ENCODE assay signal across 24 cellular contexts in the genomic region with DNA sequence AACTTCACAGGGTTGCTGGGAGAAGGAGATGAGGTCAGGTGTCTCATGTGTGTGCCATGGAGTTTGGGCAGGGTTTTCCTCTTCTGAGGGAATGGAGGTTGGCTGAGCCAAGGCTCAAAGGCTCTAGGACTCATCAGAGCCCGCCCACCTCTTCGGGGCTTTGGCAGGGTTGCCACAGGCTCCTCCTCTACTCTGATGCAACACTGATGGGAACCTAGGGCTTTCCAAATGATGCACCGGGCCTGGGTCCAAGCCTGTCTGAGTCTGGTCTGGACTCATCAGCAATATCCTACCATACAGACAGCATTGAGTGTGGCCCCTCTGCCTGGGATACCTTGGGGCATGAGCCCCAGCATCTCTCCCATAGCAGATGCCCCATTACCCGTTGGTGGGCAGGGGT. TPM values are rescaled to one million over a fixed set of nuclear protein-coding genes. Genes with fewer than 3 reads are reported as not detected.
DNase-seq lines count a peak whose midpoint lies in the region; ATAC-seq and TF ChIP-seq lines count a peak whose summit lies in the region.
"Had no signal": no experiment of that assay in that cellular context is flagged by ENCODE, and none has a peak within 500 bp of the region (broad histone marks: within the 10 kb centered on the region; RNA-seq: fewer than 3 reads in every experiment).

No MANE protein-coding gene starts in this region.

- no peaks in the 10 kb centered on the region for H3K36me3 ChIP-seq in neuronal stem cell (replicated peaks in 1 of 2; ENCODE audit: control insufficient read depth in 2 of 2, insufficient read depth in 2 of 2, low read length in 2 of 2)
- H3K36me3 ChIP-seq: neutrophil, stomach had no signal

- TF ChIP-seq POLR2A in NB4 (IDR thresholded peaks at IDR 0.05; ENCODE audit: extremely low read depth, insufficient read length): no peak

- H3K4me3 Mint-ChIP-seq in activated CD4-positive, alpha-beta T cell treated with anti-CD3 and anti-CD28 coated beads for 36 hours: no peak overlapping the region
- H3K4me3 Mint-ChIP-seq: activated naive CD4-positive, alpha-beta T cell treated with anti-CD3 and anti-CD28 coated beads, Interleukin-2, amount 10 ng/mL, durations not matched to agents 7 days and 5 days; activated T-cell treated with anti-CD3 and anti-CD28 coated beads, Interleukin-2, amount 50 U/mL, for 72 hours; CD8-positive, alpha-beta memory T cell; central memory CD8-positive, alpha-beta T cell had no signal

- H3K4me1 Mint-ChIP-seq in activated CD4-positive, alpha-beta T cell treated with anti-CD3 and anti-CD28 coated beads for 36 hours: peaks cover 5% of the 10 kb centered on the region
- H3K4me1 Mint-ChIP-seq: activated naive CD4-positive, alpha-beta T cell treated with anti-CD3 and anti-CD28 coated beads, Interleukin-2, amount 10 ng/mL, durations not matched to agents 7 days and 5 days; CD8-positive, alpha-beta memory T cell; central memory CD8-positive, alpha-beta T cell had no signal

- peaks cover 0 to 8% (median 0%) of the 10 kb centered on the region in 3 experiments for H3K27me3 ChIP-seq in neuronal stem cell (ENCODE audit: control insufficient read depth in 3 of 3, insufficient read depth in 3 of 3, low read depth in 1 of 3, low read length in 3 of 3)

- peak overlapping the region; percentile 25 for H3K18ac ChIP-seq in neuronal stem cell (ENCODE audit: low read length)

- WGBS in neuronal stem cell (ENCODE audit: extremely low coverage in 2 of 2, insufficient read length in 2 of 2, insufficient replicate concordance in 1 of 2), 2 donors: no CpG with 5 or more reads among the region's 4 CpGs

- H2AFZ ChIP-seq in neuronal stem cell (ENCODE audit: low read length): no peak overlapping the region

- peaks cover 10% of the 10 kb centered on the region for H3K9me3 Mint-ChIP-seq in activated CD4-positive, alpha-beta T cell treated with anti-CD3 and anti-CD28 coated beads for 36 hours (ENCODE audit: low read depth)
- H3K9me3 Mint-ChIP-seq: central memory CD8-positive, alpha-beta T cell had no signal

- no peak overlapping the region for H3K23ac ChIP-seq in neuronal stem cell (ENCODE audit: low read depth, low read length, poor library complexity)

- no peak overlapping the region for H2AK5ac ChIP-seq in neuronal stem cell (ENCODE audit: low read depth, low read length)

- TF ChIP-seq CTCF in NB4 (IDR thresholded peaks at IDR 0.05; ENCODE audit: low read depth, low read length) (no peak), epithelial cell of esophagus (IDR thresholded peaks at IDR 0.05; ENCODE audit: insufficient read depth, low read depth, low read length, missing control alignments) (no peak)

- POLR2A ChIA-PET in activated CD4-positive, alpha-beta T cell treated with anti-CD3 and anti-CD28 coated beads for 36 hours (lab: Charles Lee): no interaction called here

- H3K79me1 ChIP-seq in neuronal stem cell (ENCODE audit: low read depth, low read length): no peaks in the 10 kb centered on the region

- peak; percentile 36 for DNase-seq in activated CD4-positive, alpha-beta T cell treated with anti-CD3 and anti-CD28 coated beads for 36 hours
- DNase-seq in activated CD4-positive, alpha-beta T cell treated with anti-CD3 and anti-CD28 coated beads, Interleukin-2, amount 50 U/mL, for 4 hours: no peak
- DNase-seq in NB4 (ENCODE audit: low read depth): peak; percentile 22
- peak; percentile 46 for DNase-seq in epithelial cell of esophagus (ENCODE audit: low read depth)
- DNase-seq in neuronal stem cell (ENCODE audit: low spot score): no peak
- no peak for DNase-seq in activated naive CD4-positive, alpha-beta T cell treated with Interleukin-2 at 50 U/mL for 16 hours
- DNase-seq in cerebellar nuclear complex (lab: John Stamatoyannopoulos, UW): no peak
- no peak for DNase-seq in DMS79 treated with DMSO at 0.1 percent for 48 hours (lab: John Stamatoyannopoulos, UW)
- DNase-seq: activated CD4-positive, CD25-positive, alpha-beta regulatory T cell; activated naive CD4-positive, alpha-beta T cell treated with anti-CD3 and anti-CD28 coated beads, Interleukin-2, amount 10 ng/mL, durations not matched to agents 7 days and 5 days; activated T-cell treated with anti-CD3 and anti-CD28 coated beads, Interleukin-2, amount 50 U/mL, for 72 hours; AML-193; anterior cingulate cortex; CD8-positive, alpha-beta memory T cell; DMS53; NCI-H524; RPMI8226; stomach; T-helper 9 cell; trophoblast cell had no signal

- H2BK15ac ChIP-seq in neuronal stem cell (ENCODE audit: low read length): no peak overlapping the region

- intact Hi-C loops in activated CD4-positive, alpha-beta T cell treated with anti-CD3 and anti-CD28 coated beads for 36 hours (cut with DNase I, micrococcal nuclease): no loop called here

- peak; percentile 39 for ATAC-seq in activated CD4-positive, alpha-beta T cell treated with anti-CD3 and anti-CD28 coated beads for 36 hours

- H3K27ac ChIP-seq in neuronal stem cell (replicated peaks; ENCODE audit: low read length): no peak overlapping the region
- H3K27ac ChIP-seq: neutrophil, SK-N-MC, stomach had no signal

- H3K4me3 ChIP-seq in NB4 (ENCODE audit: low read depth, low read length): no peak overlapping the region
- H3K4me3 ChIP-seq in epithelial cell of esophagus (ENCODE audit: low read length): no peak overlapping the region
- H3K4me3 ChIP-seq in neuronal stem cell (ENCODE audit: low read length in 2 of 2): no peak overlapping the region
- H3K4me3 ChIP-seq: SK-N-MC, smooth muscle cell, stomach had no signal

- no peak overlapping the region for H3K9ac ChIP-seq in neuronal stem cell (ENCODE audit: low read depth, low read length, poor library complexity)

- H3K9me3 ChIP-seq in neuronal stem cell (replicated peaks in 1 of 2; ENCODE audit: control insufficient read depth in 2 of 2, insufficient read depth in 1 of 2, low read depth in 1 of 2, low read length in 2 of 2): peaks cover 2 to 5% of the 10 kb centered on the region in 2 donors
- H3K9me3 ChIP-seq: neutrophil had no signal

- H2BK120ac ChIP-seq in neuronal stem cell (ENCODE audit: low read depth, low read length): no peak overlapping the region

- no peak overlapping the region for H3K27ac Mint-ChIP-seq in activated CD4-positive, alpha-beta T cell treated with anti-CD3 and anti-CD28 coated beads for 36 hours
- H3K27ac Mint-ChIP-seq: activated naive CD4-positive, alpha-beta T cell treated with anti-CD3 and anti-CD28 coated beads, Interleukin-2, amount 10 ng/mL, durations not matched to agents 7 days and 5 days; activated T-cell treated with anti-CD3 and anti-CD28 coated beads, Interleukin-2, amount 50 U/mL, for 72 hours; CD8-positive, alpha-beta memory T cell had no signal

- H2BK12ac ChIP-seq in neuronal stem cell (ENCODE audit: low read length): no peak overlapping the region

- H3K27me3 Mint-ChIP-seq in activated CD4-positive, alpha-beta T cell treated with anti-CD3 and anti-CD28 coated beads for 36 hours: peaks cover 28% of the 10 kb centered on the region

- no peak overlapping the region for H2BK5ac ChIP-seq in neuronal stem cell (ENCODE audit: low read length)

- H3K4ac ChIP-seq in neuronal stem cell (ENCODE audit: low read length): no peak overlapping the region

- no peaks in the 10 kb centered on the region for H3K36me3 Mint-ChIP-seq in activated CD4-positive, alpha-beta T cell treated with anti-CD3 and anti-CD28 coated beads for 36 hours (ENCODE audit: low read depth)
- H3K36me3 Mint-ChIP-seq: activated naive CD4-positive, alpha-beta T cell treated with anti-CD3 and anti-CD28 coated beads, Interleukin-2, amount 10 ng/mL, durations not matched to agents 7 days and 5 days had no signal

- H4K91ac ChIP-seq in neuronal stem cell (ENCODE audit: low read depth, low read length, poor library complexity): no peak overlapping the region

- no peak overlapping the region for H3K4me2 ChIP-seq in neuronal stem cell (ENCODE audit: insufficient read depth, low read length, poor library complexity, severe bottlenecking)
- H3K4me2 ChIP-seq: smooth muscle cell had no signal

- no peak overlapping the region for H3K14ac ChIP-seq in neuronal stem cell (ENCODE audit: low read length)

- CTCF ChIA-PET in activated CD4-positive, alpha-beta T cell treated with anti-CD3 and anti-CD28 coated beads for 36 hours (lab: Charles Lee): no interaction called here

- peaks cover 0 to 5% of the 10 kb centered on the region in 2 donors for H3K4me1 ChIP-seq in neuronal stem cell (ENCODE audit: control insufficient read depth in 2 of 2, insufficient read depth in 1 of 2, low read depth in 1 of 2, low read length in 2 of 2)
- H3K4me1 ChIP-seq: stomach had no signal

- no peak overlapping the region for H4K8ac ChIP-seq in neuronal stem cell (ENCODE audit: low read depth, low read length)

RNA-seq across cellular contexts. Expression of gene LHX1, which starts 59.5 kb away (rescaled TPM):
- total RNA-seq in activated CD4-positive, alpha-beta T cell treated with anti-CD3 and anti-CD28 coated beads for 36 hours: not detected
- 0.04 TPM for polyA plus RNA-seq in neuronal stem cell (2013, experiment 1 of 2)
- 0.06 TPM for polyA plus RNA-seq in neuronal stem cell (2013, experiment 2 of 2)
- total RNA-seq: smooth muscle cell, stomach had no signal
- polyA plus RNA-seq: CD8-positive, alpha-beta memory T cell; smooth muscle cell; stomach had no signal

Comparison
In these comparisons a context has a peak if more than half of its experiments do, and no peak if none do; other contexts are left out.
1. DNase-seq: peak in activated CD4-positive, alpha-beta T cell treated with anti-CD3 and anti-CD28 coated beads for 36 hours (single experiment), NB4 (single experiment) and epithelial cell of esophagus (single experiment); none in activated CD4-positive, alpha-beta T cell treated with anti-CD3 and anti-CD28 coated beads, Interleukin-2, amount 50 U/mL, for 4 hours (0 of 2), neuronal stem cell (single experiment), activated naive CD4-positive, alpha-beta T cell treated with Interleukin-2 at 50 U/mL for 16 hours (single experiment), cerebellar nuclear complex (0 of 2) and DMS79 treated with DMSO at 0.1 percent for 48 hours (single experiment).